14 cellular contexts compared by ENCODE assay signal in the genomic region with DNA sequence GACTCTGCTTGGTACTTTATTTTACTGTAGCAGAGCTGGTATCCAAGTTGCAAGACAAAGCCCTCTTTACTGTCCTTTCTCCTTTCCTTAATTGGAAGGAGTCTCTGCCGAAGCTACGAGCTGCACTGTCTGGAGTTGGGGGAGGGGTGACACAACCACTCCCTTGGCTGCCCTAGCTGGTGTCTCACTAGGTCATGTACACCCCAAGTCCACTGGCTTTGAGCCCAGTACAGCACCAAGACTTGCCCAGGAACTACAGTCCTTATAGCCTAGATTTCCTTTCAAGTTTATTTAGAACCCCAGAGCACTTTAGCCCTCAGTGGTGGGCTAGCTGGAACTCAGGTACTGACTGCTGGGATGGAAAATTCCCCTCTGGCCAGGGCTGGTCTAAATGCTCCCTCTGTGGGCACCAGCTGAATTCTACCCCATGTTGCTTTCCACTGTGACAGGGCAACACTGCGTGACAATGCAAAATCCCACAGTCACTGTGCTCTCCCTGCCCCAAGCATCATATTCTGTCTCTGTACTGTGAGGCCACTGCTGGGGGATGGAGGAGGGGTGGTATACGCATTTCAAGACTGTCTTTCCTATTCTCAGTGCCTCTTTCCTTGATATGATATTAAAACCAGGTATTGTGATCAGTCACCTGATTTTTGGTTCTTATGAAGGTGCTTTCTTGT.
"Had no signal": no experiment of that assay in that cellular context is flagged by ENCODE, and none has a peak within 500 bp of the region (broad histone marks: within the 10 kb centered on the region; RNA-seq: fewer than 3 reads in every experiment).

No MANE protein-coding gene starts in this region.

- DNase-seq: activated CD4-positive, alpha-beta T cell treated with anti-CD3 and anti-CD28 coated beads, Interleukin-2, amount 50 U/mL, for 4 hours; activated CD4-positive, CD25-positive, alpha-beta regulatory T cell; activated CD8-positive, alpha-beta memory T cell treated with anti-CD3 and anti-CD28 coated beads, Interleukin-2, amount 10 ng/mL, durations not matched to agents 7 days and 5 days; activated effector memory CD4-positive, alpha-beta T cell treated with Interleukin-2 at 50 U/mL for 16 hours; activated T-cell treated with anti-CD3 and anti-CD28 coated beads, Interleukin-2, amount 50 U/mL, for 24 hours; amniotic stem cell; cerebellar nuclear complex; dermis blood vessel endothelial cell; kidney; left ventricle myocardium superior; ovary; stimulated activated CD4-positive, alpha-beta T cell treated with anti-CD3 and anti-CD28 coated beads, Interleukin-4, amount 100 ng/mL, for 1 hour; stimulated activated CD8-positive, alpha-beta memory T cell treated with anti-CD3 and anti-CD28 coated beads, Interleukin-4, amount 100 ng/mL, for 48 hours had no signal

- H3K36me3 ChIP-seq: esophagus muscularis mucosa, ovary had no signal

- H3K27me3 ChIP-seq: esophagus muscularis mucosa, ovary had no signal

- ATAC-seq: activated CD8-positive, alpha-beta memory T cell treated with anti-CD3 and anti-CD28 coated beads, Interleukin-2, amount 10 ng/mL, durations not matched to agents 7 days and 5 days; left ventricle myocardium superior had no signal

- H3K9me3 ChIP-seq: esophagus muscularis mucosa, ovary had no signal

- H3K4me3 ChIP-seq: esophagus muscularis mucosa, ovary had no signal

- H3K27ac ChIP-seq: esophagus muscularis mucosa, ovary had no signal

- FAIRE-seq: kidney had no signal
